Comparison of ENCODE assay signal across 9 cellular contexts in the genomic region with DNA sequence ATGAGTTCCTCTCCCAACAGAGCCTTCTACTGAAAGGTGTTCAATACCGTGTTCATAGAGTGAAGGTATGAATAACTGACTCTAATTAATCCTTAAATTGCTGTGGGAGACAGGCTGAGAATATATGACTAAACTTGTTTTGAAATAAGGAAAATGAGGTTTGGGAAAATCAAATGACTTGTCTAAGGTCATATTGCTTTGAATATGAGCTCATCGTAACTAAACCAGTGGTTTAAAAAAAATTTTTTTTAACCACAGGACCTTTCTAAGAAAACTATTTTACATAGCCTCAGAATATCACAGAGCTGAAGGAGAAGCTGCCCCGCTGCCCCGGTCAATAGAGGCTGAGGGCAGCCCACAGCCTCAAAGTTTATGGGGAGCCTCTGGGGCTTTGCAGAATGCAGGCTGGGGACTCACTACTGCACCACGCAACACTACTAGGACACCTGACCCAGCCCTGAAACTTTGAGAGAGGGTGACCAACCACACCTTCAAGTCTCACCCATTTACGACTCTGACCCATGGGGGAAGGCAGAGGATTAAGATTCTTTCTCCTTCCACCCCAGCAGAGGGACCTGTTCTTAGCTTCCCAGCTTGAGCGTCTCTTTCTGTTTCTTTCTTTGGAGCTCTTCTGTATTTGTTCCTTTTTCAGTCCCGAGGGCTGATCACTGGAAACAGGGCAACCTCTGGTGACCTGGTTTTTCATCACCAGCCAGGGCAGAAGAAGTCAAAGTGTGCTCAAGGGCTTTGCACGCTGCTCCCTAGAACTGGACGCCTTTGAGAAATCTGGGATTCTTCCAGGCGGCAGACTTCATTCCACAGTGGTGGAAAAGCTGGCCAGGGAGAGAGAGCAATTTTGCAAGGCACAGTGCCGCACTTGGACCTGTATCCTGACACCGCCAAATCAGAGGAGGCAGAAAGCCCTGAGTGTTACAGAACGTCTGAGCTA.
A peak's percentile ranks its signal among the peaks of the same experiment; 100 is the strongest.
DNase-seq lines count a peak whose midpoint lies in the region; ATAC-seq, FAIRE-seq and TF ChIP-seq lines count a peak whose summit lies in the region.
"Had no signal": no experiment of that assay in that cellular context is flagged by ENCODE, and none has a peak within 500 bp of the region (broad histone marks: within the 10 kb centered on the region; RNA-seq: fewer than 3 reads in every experiment).

No MANE protein-coding gene starts in this region.

- H3K27ac ChIP-seq in GM23338 (ENCODE audit: low read depth) (no peak overlapping the region), osteoblast (ENCODE audit: low read depth, low read length) (peak overlapping the region; percentile 46), A673 (ENCODE audit: low read depth, low read length, poor library complexity, severe bottlenecking) (no peak overlapping the region)

- H3K9me3 ChIP-seq in osteoblast (ENCODE audit: low read depth, low read length): no peaks in the 10 kb centered on the region
- no peaks in the 10 kb centered on the region for H3K9me3 ChIP-seq in A673 (ENCODE audit: low read depth, low read length, poor library complexity, severe bottlenecking)

- H3K79me2 ChIP-seq in GM23338 (replicated peaks; ENCODE audit: insufficient read depth) (no peaks in the 10 kb centered on the region), osteoblast (ENCODE audit: insufficient read depth, low read length) (no peaks in the 10 kb centered on the region)

- no peaks in the 10 kb centered on the region for H3K36me3 ChIP-seq in GM23338 (ENCODE audit: insufficient read depth)
- H3K36me3 ChIP-seq in osteoblast (ENCODE audit: insufficient read depth, low read length): no peaks in the 10 kb centered on the region
- no peaks in the 10 kb centered on the region for H3K36me3 ChIP-seq in A673 (ENCODE audit: insufficient read depth, low read length, poor library complexity, severe bottlenecking)

- peaks cover 3% of the 10 kb centered on the region; the same call in 2 of the 3 replicates for H3K4me1 Mint-ChIP-seq in GM23338

- no peaks in the 10 kb centered on the region for H3K9me2 ChIP-seq in GM23338 (ENCODE audit: insufficient read depth)

- no peaks in the 10 kb centered on the region for H3K9me3 Mint-ChIP-seq in GM23338
- H3K9me3 Mint-ChIP-seq: T-helper 2 cell treated with Interferon-gamma antibody and Interleukin-4, amounts not matched to agents 5 μg/mL and 100 μg/mL, for 36 hours had no signal

- no peak overlapping the region for H3K4me3 Mint-ChIP-seq in GM23338
- H3K4me3 Mint-ChIP-seq: T-helper 2 cell treated with Interferon-gamma antibody and Interleukin-4, amounts not matched to agents 5 μg/mL and 100 μg/mL, for 36 hours had no signal

- no peaks in the 10 kb centered on the region for H3K36me3 Mint-ChIP-seq in GM23338 (ENCODE audit: low read depth)

- no peaks in the 10 kb centered on the region for H3F3A ChIP-seq in GM23338 (replicated peaks; ENCODE audit: low read depth)

- intact Hi-C loops in A673 (cut with micrococcal nuclease; ENCODE audit: unreplicated experiment): no loop called here

- no peak overlapping the region for H3K27ac Mint-ChIP-seq in GM23338
- H3K27ac Mint-ChIP-seq: T-helper 2 cell treated with Interferon-gamma antibody and Interleukin-4, amounts not matched to agents 5 μg/mL and 100 μg/mL, for 36 hours had no signal

- H3K4me1 ChIP-seq in GM23338 (ENCODE audit: insufficient read depth): no peaks in the 10 kb centered on the region
- H3K4me1 ChIP-seq in osteoblast (ENCODE audit: insufficient read depth, low read length): no peaks in the 10 kb centered on the region
- H3K4me1 ChIP-seq in A673 (ENCODE audit: insufficient read depth, low read length, poor library complexity, severe bottlenecking): no peaks in the 10 kb centered on the region

- peak; percentile 72 for ATAC-seq in GM18498 (IDR thresholded peaks at IDR 0.05; ENCODE audit: unreplicated experiment)
- peak; percentile 48; the same call in 2 of the 3 replicates for ATAC-seq in GM23338

- TF ChIP-seq CTCF in GM23338 (conservative IDR thresholded peaks at IDR 0.05; ENCODE audit: low read depth in 2 of 2) (0 out of 4 replicates have a peak, but pooled peaks of 1 of the 2 experiments have one; percentile 10), astrocyte of the spinal cord (IDR thresholded peaks at IDR 0.05; ENCODE audit: low read depth, low read length) (peak; percentile 8), osteoblast (IDR thresholded peaks at IDR 0.05; ENCODE audit: extremely low read depth, low read depth, low read length) (peak; percentile 33), A673 (conservative IDR thresholded peaks at IDR 0.05; ENCODE audit: low read depth, low read length) (no peak)

- no peak for FAIRE-seq in GM12892 (lab: Jason Lieb, UNC)

- in situ Hi-C loops in astrocyte of the spinal cord (cut with HindIII; ENCODE audit: low sequenced_read_pairs): no loop called here

- H3K27me3 Mint-ChIP-seq in GM23338 (ENCODE audit: insufficient read depth, low read depth, poor library complexity): no peaks in the 10 kb centered on the region

- H3K27me3 ChIP-seq in GM23338 (ENCODE audit: insufficient read depth) (no peaks in the 10 kb centered on the region), osteoblast (ENCODE audit: insufficient read depth, low read length) (no peaks in the 10 kb centered on the region), A673 (replicated peaks; ENCODE audit: insufficient read depth, low read depth, low read length, poor library complexity) (no peaks in the 10 kb centered on the region)

- BruUV-seq in A673 (replicated peaks; lab: Mats Ljungman, UMichigan): no TSS peak

- TF ChIP-seq POLR2A in GM12892 (IDR thresholded peaks at IDR 0.05; ENCODE audit: low read depth, low read length): no peak

- CTCF ChIA-PET in A673 (lab: Charles Lee): no interaction called here

- no peak overlapping the region for H2AFZ ChIP-seq in GM23338
- no peak overlapping the region for H2AFZ ChIP-seq in osteoblast (ENCODE audit: low read length)

- no peak overlapping the region for H3K4me2 ChIP-seq in GM23338
- H3K4me2 ChIP-seq in osteoblast (ENCODE audit: insufficient read depth, low read length): peak overlapping the region; percentile 47

- no peaks in the 10 kb centered on the region for H4K20me1 ChIP-seq in GM23338 (replicated peaks; ENCODE audit: insufficient read depth)
- H4K20me1 ChIP-seq in osteoblast (ENCODE audit: insufficient read depth, low read length): peaks cover 6% of the 10 kb centered on the region

- H3K4me3 ChIP-seq in GM23338 (no peak overlapping the region), astrocyte of the spinal cord (ENCODE audit: low read depth, low read length) (no peak overlapping the region), osteoblast (ENCODE audit: insufficient read depth, low read length) (no peak overlapping the region), A673 (ENCODE audit: low read depth, low read length, poor library complexity, severe bottlenecking) (no peak overlapping the region)

- POLR2A ChIA-PET in A673 (lab: Charles Lee; ENCODE audit: low non-redundant PET): no interaction called here

- DNase-seq in GM23338 (ENCODE audit: low spot score): peak; percentile 4
- no peak for DNase-seq in astrocyte of the spinal cord (ENCODE audit: low read depth, low spot score)
- DNase-seq in osteoblast (ENCODE audit: insufficient read length, low spot score, missing footprints): peak; percentile 54
- no peak for DNase-seq in A673 (ENCODE audit: low spot score)
- no peak for DNase-seq in Ammon's horn (ENCODE audit: low spot score)
- DNase-seq in NCI-H2029 (lab: John Stamatoyannopoulos, UW): no peak
- DNase-seq in GM12892 (ENCODE audit: insufficient read length): no peak

Comparison
In these comparisons a context has a peak if more than half of its experiments do, and no peak if none do; other contexts are left out.
1. DNase-seq: peak in GM23338 (single experiment) and osteoblast (single experiment); none in astrocyte of the spinal cord (single experiment), A673 (single experiment), Ammon's horn (single experiment), NCI-H2029 (single experiment) and GM12892 (single experiment).